9 cellular contexts compared by ENCODE assay signal in genomic region chr4:88018471-88018870, GRCh38. TPM values are rescaled to one million over a fixed set of nuclear protein-coding genes. Genes with fewer than 3 reads are reported as not detected.
A peak's percentile ranks its signal among the peaks of the same experiment; 100 is the strongest.
DNase-seq lines count a peak whose midpoint lies in the region; ATAC-seq and TF ChIP-seq lines count a peak whose summit lies in the region.
"Had no signal": no experiment of that assay in that cellular context is flagged by ENCODE, and none has a peak within 500 bp of the region (broad histone marks: within the 10 kb centered on the region; RNA-seq: fewer than 3 reads in every experiment).

No MANE protein-coding gene starts in this region.

- H3K27ac ChIP-seq in adipose tissue (ENCODE audit: low read depth, low read length), result peak overlapping the region; percentile 21

- peak; percentile 82 for DNase-seq in ELR (ENCODE audit: low read depth)
- peak; percentile 47 for DNase-seq in globus pallidus (ENCODE audit: low spot score)
- DNase-seq in renal cortical epithelial cell (ENCODE audit: low read depth), result peak; percentile 69
- no peak for DNase-seq in GM13977 (ENCODE audit: low spot score)
- no peak for DNase-seq in activated T-cell treated with anti-CD3 and anti-CD28 coated beads, Interleukin-2, amount 50 U/mL, for 48 hours
- no peak for DNase-seq in dedifferentiated amniotic fluid mesenchymal stem cell (ENCODE audit: extremely low spot score)
- DNase-seq: activated B cell treated with CpG ODN at 0.5 μM for 24 hours had no signal

- TF ChIP-seq CTCF in GM13977 (IDR thresholded peaks at IDR 0.05; ENCODE audit: extremely low read depth, insufficient read depth, missing control alignments), result no peak

- in situ Hi-C loops in GM13977 (cut with MboI; ENCODE audit: low pct_unique_long_range_greater_than_20kb, low sequenced_read_pairs, unreplicated experiment), result no loop called here

- ATAC-seq in GM21825 (IDR thresholded peaks at IDR 0.05; ENCODE audit: unreplicated experiment), result no peak

- WGBS in adipose tissue, 3 donors, result 51 to 80% (median 57%) methylated on average over 5 of the region's 5 CpGs

RNA-seq across cellular contexts. Expression of gene PKD2, which starts 11.0 kb away (rescaled TPM):
- 10 to 100 TPM in 2 of 3 donors, 1 to 10 TPM in 1; 7.3 to 26.2 (median 17.8) TPM for polyA plus RNA-seq in adipose tissue
- total RNA-seq in renal cortical epithelial cell, result 29.2 and 189 TPM in 2 replicates

RNA-seq across cellular contexts. Expression of gene SPP1, which starts 43.0 kb away (rescaled TPM):
- polyA plus RNA-seq in adipose tissue, result 10 to 100 TPM; 16.3 to 23.4 (median 17.1) TPM
- total RNA-seq in renal cortical epithelial cell, result 723 and 3,280 TPM in 2 replicates
- total RNA-seq: activated B cell treated with CpG ODN at 0.5 μM for 24 hours had no signal

Comparison
In these comparisons a context has a peak if more than half of its experiments do, and no peak if none do; other contexts are left out.
1. DNase-seq: peak in ELR (single experiment), globus pallidus (single experiment) and renal cortical epithelial cell (single experiment); none in GM13977 (single experiment), activated T-cell treated with anti-CD3 and anti-CD28 coated beads, Interleukin-2, amount 50 U/mL, for 48 hours (0 of 2) and dedifferentiated amniotic fluid mesenchymal stem cell (single experiment).